ENCODE assay signal across 12 cellular contexts in the genomic region with DNA sequence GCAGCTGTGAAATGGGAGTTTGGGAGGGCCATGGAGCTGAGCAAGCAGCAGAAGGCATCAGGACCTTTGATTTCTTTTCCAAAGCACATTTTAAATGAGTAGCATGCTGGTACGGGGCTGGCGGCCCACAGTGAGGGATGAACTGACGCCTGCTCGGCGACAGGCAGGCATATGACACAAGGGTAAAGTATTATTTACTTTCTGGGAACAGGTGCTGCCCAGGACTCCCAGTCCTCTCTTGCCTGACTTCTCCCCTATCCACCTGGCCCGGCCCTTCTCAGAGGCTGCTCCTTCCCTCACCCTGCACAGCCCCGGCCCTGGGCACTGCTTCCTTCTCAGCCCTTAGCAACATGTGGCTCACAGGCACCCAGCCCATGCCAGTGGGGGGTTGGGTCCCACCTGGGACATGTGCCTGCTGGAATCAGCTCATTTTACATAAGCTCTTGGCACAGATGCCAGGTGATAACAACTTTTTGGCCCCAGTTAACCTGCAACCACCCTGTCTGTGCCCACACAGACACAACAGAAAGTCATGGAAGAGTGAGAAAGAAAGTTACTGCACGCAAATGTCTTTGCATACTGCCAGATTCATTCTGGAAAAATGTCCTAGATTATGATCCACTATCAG.
A peak's percentile ranks its signal among the peaks of the same experiment; 100 is the strongest.
DNase-seq lines count a peak whose midpoint lies in the region; ATAC-seq, FAIRE-seq and TF ChIP-seq lines count a peak whose summit lies in the region.
"Had no signal": no experiment of that assay in that cellular context is flagged by ENCODE, and none has a peak within 500 bp of the region (broad histone marks: within the 10 kb centered on the region; RNA-seq: fewer than 3 reads in every experiment).

No MANE protein-coding gene starts in this region.

- H3K9me3 ChIP-seq in astrocyte (ENCODE audit: insufficient read depth, low read depth, low read length) = no peaks in the 10 kb centered on the region
- no peaks in the 10 kb centered on the region for H3K9me3 ChIP-seq in lower lobe of right lung
- H3K9me3 ChIP-seq: adrenal gland had no signal

- H3K79me2 ChIP-seq in astrocyte (ENCODE audit: insufficient read depth, low read length) = no peaks in the 10 kb centered on the region

- POLR2A ChIA-PET in activated CD4-positive, alpha-beta memory T cell treated with anti-CD3 and anti-CD28 coated beads, Interleukin-2, amount 10 ng/mL, durations not matched to agents 7 days and 5 days (lab: Charles Lee) = no interaction called here

- H3K27ac ChIP-seq in astrocyte (ENCODE audit: low read depth, low read length) (peak overlapping the region; percentile 26), lower lobe of right lung (peak overlapping the region; percentile 4)
- H3K27ac ChIP-seq: adrenal gland had no signal

- H3K4me1 Mint-ChIP-seq in astrocyte (ENCODE audit: low read depth, unreplicated experiment) = peaks cover 24% of the 10 kb centered on the region
- H3K4me1 Mint-ChIP-seq in activated CD4-positive, alpha-beta memory T cell treated with anti-CD3 and anti-CD28 coated beads, Interleukin-2, amount 10 ng/mL, durations not matched to agents 7 days and 5 days = no peaks in the 10 kb centered on the region
- H3K4me1 Mint-ChIP-seq: memory B cell had no signal

- H3K27me3 Mint-ChIP-seq in astrocyte (ENCODE audit: low read depth, unreplicated experiment) = no peaks in the 10 kb centered on the region
- H3K27me3 Mint-ChIP-seq in activated CD4-positive, alpha-beta memory T cell treated with anti-CD3 and anti-CD28 coated beads, Interleukin-2, amount 10 ng/mL, durations not matched to agents 7 days and 5 days = no peaks in the 10 kb centered on the region

- no peaks in the 10 kb centered on the region for H3K9me3 Mint-ChIP-seq in astrocyte (ENCODE audit: unreplicated experiment)
- H3K9me3 Mint-ChIP-seq in activated CD4-positive, alpha-beta memory T cell treated with anti-CD3 and anti-CD28 coated beads, Interleukin-2, amount 10 ng/mL, durations not matched to agents 7 days and 5 days = no peaks in the 10 kb centered on the region
- H3K9me3 Mint-ChIP-seq: memory B cell had no signal

- DNase-seq in Right ventricle myocardium superior (peak; percentile 67), cardiac septum (ENCODE audit: low spot score) (no peak), astrocyte (ENCODE audit: low read depth) (no peak), lower lobe of right lung (peak; percentile 67), SK-N-DZ (ENCODE audit: low spot score) (no peak), activated T-cell treated with anti-CD3 and anti-CD28 coated beads for 4 hours (no peak), head of caudate nucleus (no peak)
- no peak for DNase-seq in activated CD4-positive, alpha-beta memory T cell treated with anti-CD3 and anti-CD28 coated beads, Interleukin-2, amount 10 ng/mL, durations not matched to agents 7 days and 5 days
- DNase-seq: activated CD8-positive, alpha-beta memory T cell treated with anti-CD3 and anti-CD28 coated beads for 24 hours; adrenal gland; NCI-H187 treated with DMSO at 0.1 percent for 48 hours had no signal

- H3K4me2 ChIP-seq in astrocyte (ENCODE audit: low read length) = no peak overlapping the region

- H2AFZ ChIP-seq in astrocyte (ENCODE audit: low read depth, low read length) = no peak overlapping the region

- H3K27me3 ChIP-seq in astrocyte (ENCODE audit: insufficient read depth, low read length) (no peaks in the 10 kb centered on the region), lower lobe of right lung (ENCODE audit: low read depth) (no peaks in the 10 kb centered on the region)
- H3K27me3 ChIP-seq: adrenal gland had no signal

- H3K9ac ChIP-seq in astrocyte (ENCODE audit: low read length) = no peak overlapping the region

- no peaks in the 10 kb centered on the region for H3K36me3 Mint-ChIP-seq in astrocyte (ENCODE audit: low read depth, unreplicated experiment)
- H3K36me3 Mint-ChIP-seq in activated CD4-positive, alpha-beta memory T cell treated with anti-CD3 and anti-CD28 coated beads, Interleukin-2, amount 10 ng/mL, durations not matched to agents 7 days and 5 days (ENCODE audit: low read depth) = no peaks in the 10 kb centered on the region
- H3K36me3 Mint-ChIP-seq: memory B cell had no signal

- H3K36me3 ChIP-seq in astrocyte (ENCODE audit: insufficient read depth, low read length) (no peaks in the 10 kb centered on the region), lower lobe of right lung (no peaks in the 10 kb centered on the region)
- H3K36me3 ChIP-seq: adrenal gland had no signal

- no peak for TF ChIP-seq CTCF in astrocyte (IDR thresholded peaks at IDR 0.05; ENCODE audit: insufficient read depth, low read depth, low read length)
- no peak for TF ChIP-seq CTCF in lower lobe of right lung (IDR thresholded peaks at IDR 0.05)

- no peak for FAIRE-seq in astrocyte (lab: Jason Lieb, UNC)

- CTCF ChIA-PET in activated CD4-positive, alpha-beta memory T cell treated with anti-CD3 and anti-CD28 coated beads, Interleukin-2, amount 10 ng/mL, durations not matched to agents 7 days and 5 days (lab: Charles Lee) = interaction anchor here (1.5 to 3.9 kb wide), 3 partner anchors 11 to 187 kb away, joined by 4 to 20 read pairs (median 9); no protein-coding TSS in a partner anchor

- H3K4me1 ChIP-seq in astrocyte (ENCODE audit: insufficient read depth, low read length) = peaks cover 33% of the 10 kb centered on the region
- H3K4me1 ChIP-seq in lower lobe of right lung = peaks cover 14% of the 10 kb centered on the region
- H3K4me1 ChIP-seq: adrenal gland had no signal

- H3K4me3 ChIP-seq in astrocyte (ENCODE audit: insufficient read depth, low read depth, low read length) (no peak overlapping the region), lower lobe of right lung (no peak overlapping the region)
- H3K4me3 ChIP-seq: adrenal gland had no signal

- no peaks in the 10 kb centered on the region for H4K20me1 ChIP-seq in astrocyte (ENCODE audit: insufficient read depth, low read length)

- no peak overlapping the region for H3K27ac Mint-ChIP-seq in astrocyte (ENCODE audit: unreplicated experiment)
- H3K27ac Mint-ChIP-seq in activated CD4-positive, alpha-beta memory T cell treated with anti-CD3 and anti-CD28 coated beads, Interleukin-2, amount 10 ng/mL, durations not matched to agents 7 days and 5 days = no peak overlapping the region
- H3K27ac Mint-ChIP-seq: memory B cell had no signal

- no peak overlapping the region for H3K4me3 Mint-ChIP-seq in astrocyte (ENCODE audit: unreplicated experiment)
- no peak overlapping the region for H3K4me3 Mint-ChIP-seq in activated CD4-positive, alpha-beta memory T cell treated with anti-CD3 and anti-CD28 coated beads, Interleukin-2, amount 10 ng/mL, durations not matched to agents 7 days and 5 days
- H3K4me3 Mint-ChIP-seq: memory B cell had no signal

- intact Hi-C loops in Right ventricle myocardium superior (cut with DNase I) = no loop called here
- intact Hi-C loops in cardiac septum (cut with DNase I) = no loop called here
- intact Hi-C loops in lower lobe of right lung (cut with DNase I) = no loop called here
- intact Hi-C loops in head of caudate nucleus (cut with DNase I) = no loop called here

- ATAC-seq in Right ventricle myocardium superior (ENCODE audit: poor library complexity) = peak; percentile 94
- peak; percentile 84 to 86 for ATAC-seq in lower lobe of right lung

Comparison
In these comparisons a context has a peak if more than half of its experiments do, and no peak if none do; other contexts are left out.
1. DNase-seq: peak in Right ventricle myocardium superior (single experiment) and lower lobe of right lung (single experiment); none in cardiac septum (single experiment), astrocyte (single experiment), activated CD4-positive, alpha-beta memory T cell treated with anti-CD3 and anti-CD28 coated beads, Interleukin-2, amount 10 ng/mL, durations not matched to agents 7 days and 5 days (single experiment), SK-N-DZ (single experiment), activated T-cell treated with anti-CD3 and anti-CD28 coated beads for 4 hours (single experiment) and head of caudate nucleus (0 of 42).